13 cellular contexts compared by ENCODE assay signal in genomic region chr7:81604075-81604807, GRCh38.
DNase-seq lines count a peak whose midpoint lies in the region; ATAC-seq, FAIRE-seq and TF ChIP-seq lines count a peak whose summit lies in the region.
"Had no signal": no experiment of that assay in that cellular context is flagged by ENCODE, and none has a peak within 500 bp of the region (broad histone marks: within the 10 kb centered on the region; RNA-seq: fewer than 3 reads in every experiment).

No MANE protein-coding gene starts in this region.

- H3K9ac ChIP-seq in endothelial cell of umbilical vein (replicated peaks; ENCODE audit: extremely low read depth, insufficient read depth, low read length) = no peak overlapping the region

- no peak for TF ChIP-seq POLR2A in endothelial cell of umbilical vein (IDR thresholded peaks at IDR 0.05; ENCODE audit: low read depth, low read length)

- no peaks in the 10 kb centered on the region for H3K9me1 ChIP-seq in endothelial cell of umbilical vein (replicated peaks; ENCODE audit: control insufficient read depth, extremely low read depth, insufficient read depth, low read length)

- H3K4me1 ChIP-seq in endothelial cell of umbilical vein (ENCODE audit: control insufficient read depth, extremely low read depth, insufficient read depth, low read length) = no peaks in the 10 kb centered on the region

- FAIRE-seq in endothelial cell of umbilical vein (lab: Jason Lieb, UNC) = no peak

- CTCF ChIA-PET in endothelial cell of umbilical vein (lab: Charles Lee) = no interaction called here

- DNase-seq in EL = peak; percentile 12
- DNase-seq in NCI-H226 = peak; percentile 99
- DNase-seq in endothelial cell of umbilical vein (ENCODE audit: low read depth, low spot score) = peak; percentile 36
- DNase-seq in myocyte (ENCODE audit: low read depth) = peak; percentile 42
- DNase-seq in NCI-H2171 treated with DMSO at 0.1 percent for 48 hours (lab: John Stamatoyannopoulos, UW) = no peak
- no peak for DNase-seq in hypothalamus (lab: John Stamatoyannopoulos, UW)
- DNase-seq: activated T-cell treated with anti-CD3 and anti-CD28 coated beads, Interleukin-2, amount 50 U/mL, for 24 hours; aorta; NCI-H1417; NCI-H526 treated with DMSO at 0.1 percent for 48 hours; substantia nigra had no signal

- H3K27ac ChIP-seq in endothelial cell of umbilical vein (ENCODE audit: insufficient read depth, low read depth, low read length) = no peak overlapping the region

- H4K20me1 ChIP-seq in endothelial cell of umbilical vein (replicated peaks; ENCODE audit: control insufficient read depth, extremely low read depth, insufficient read depth, low read length) = no peaks in the 10 kb centered on the region

- H3K36me3 ChIP-seq in endothelial cell of umbilical vein (ENCODE audit: control insufficient read depth in 2 of 2, extremely low read depth in 1 of 2, insufficient read depth in 2 of 2, low read length in 2 of 2) = no peaks in the 10 kb centered on the region

- no peaks in the 10 kb centered on the region for H3K27me3 ChIP-seq in endothelial cell of umbilical vein (ENCODE audit: control insufficient read depth in 2 of 2, insufficient read depth in 2 of 2, low read length in 2 of 2)

- POLR2A ChIA-PET in endothelial cell of umbilical vein (lab: Charles Lee) = no interaction called here

- H3K79me2 ChIP-seq in endothelial cell of umbilical vein (ENCODE audit: control insufficient read depth, insufficient read depth, low read length) = no peaks in the 10 kb centered on the region

- dilution Hi-C loops in endothelial cell of umbilical vein (cut with MboI; ENCODE audit: extremely low pct_ligation_motif_present, low sequenced_read_pairs) = no loop called here

- ATAC-seq in HG03095 (IDR thresholded peaks at IDR 0.05; ENCODE audit: unreplicated experiment) = no peak
- ATAC-seq: activated CD4-positive, CD25-positive, alpha-beta regulatory T cell treated with anti-CD3 and anti-CD28 coated beads, Interleukin-2, amount 50 U/mL, for 24 hours had no signal

- no peak overlapping the region for H3K4me2 ChIP-seq in endothelial cell of umbilical vein (ENCODE audit: insufficient read depth, low read length)

- no peak overlapping the region for H3K4me3 ChIP-seq in endothelial cell of umbilical vein (replicated peaks in 1 of 3; ENCODE audit: insufficient read depth in 1 of 3, low read depth in 1 of 3, low read length in 3 of 3)

- BruUV-seq in endothelial cell of umbilical vein (replicated peaks; lab: Mats Ljungman, UMichigan) = no TSS peak

- TF ChIP-seq CTCF in endothelial cell of umbilical vein (IDR thresholded peaks at IDR 0.05; ENCODE audit: extremely low read depth in 1 of 2, insufficient read depth in 1 of 2, low read depth in 1 of 2, low read length in 2 of 2) = no peak

- peak overlapping the region; percentile 36 for H2AFZ ChIP-seq in endothelial cell of umbilical vein (ENCODE audit: low read depth, low read length)

- H3K9me3 ChIP-seq in endothelial cell of umbilical vein (replicated peaks; ENCODE audit: control insufficient read depth, insufficient read depth, low read length) = no peaks in the 10 kb centered on the region

- intact Hi-C loops in endothelial cell of umbilical vein (cut with micrococcal nuclease) = no loop called here

TF ChIP-seq in endothelial cell of umbilical vein, 7 proteins besides CTCF, POLR2A, EP300 and RAD21:
- no peak for TF ChIP-seq GATA2 (IDR thresholded peaks at IDR 0.05; ENCODE audit: insufficient read depth, insufficient read length, low read depth, low read length)
- no peak for TF ChIP-seq JUN (IDR thresholded peaks at IDR 0.05; ENCODE audit: borderline replicate concordance, insufficient read depth, insufficient read length, low read depth)
- TF ChIP-seq MYC (IDR thresholded peaks at IDR 0.05; ENCODE audit: low read depth, low read length) = no peak
- no peak for TF ChIP-seq POLR2AphosphoS5 (IDR thresholded peaks at IDR 0.05; ENCODE audit: insufficient read depth, low read depth, low read length)
- TF ChIP-seq EZH2 (IDR thresholded peaks at IDR 0.05; ENCODE audit: borderline replicate concordance, low read depth, low read length, severe bottlenecking) = no peak
- TF ChIP-seq MAX (IDR thresholded peaks at IDR 0.05; ENCODE audit: insufficient read depth, insufficient read length) = no peak

Comparison
In these comparisons a context has a peak if more than half of its experiments do, and no peak if none do; other contexts are left out.
1. DNase-seq: peak in EL (single experiment), NCI-H226 (single experiment), endothelial cell of umbilical vein (single experiment) and myocyte (single experiment); none in NCI-H2171 treated with DMSO at 0.1 percent for 48 hours (single experiment) and hypothalamus (0 of 51).